In the genomic region with DNA sequence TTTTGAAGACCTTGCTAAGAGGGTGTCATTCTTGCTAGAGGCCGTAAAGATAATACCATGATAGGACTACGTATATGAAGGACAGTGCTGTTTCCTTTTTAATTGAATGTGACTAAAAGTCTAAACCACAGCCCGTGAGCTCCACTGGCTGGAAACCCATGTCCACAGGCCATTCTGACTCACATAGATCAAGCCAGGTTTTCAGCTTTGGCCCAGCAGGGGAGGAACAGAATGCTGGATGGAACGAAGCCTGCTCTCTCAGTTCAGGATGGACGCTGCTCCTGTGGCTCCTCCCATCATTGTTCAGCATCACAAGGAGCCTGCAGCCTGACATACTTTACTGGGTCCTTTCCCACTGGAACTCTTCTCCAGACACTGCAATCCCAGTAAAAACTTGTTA, we compare ENCODE assay signal across 12 cellular contexts. TPM values are rescaled to one million over a fixed set of nuclear protein-coding genes. Genes with fewer than 3 reads are reported as not detected.
A peak's percentile ranks its signal among the peaks of the same experiment; 100 is the strongest.
DNase-seq lines count a peak whose midpoint lies in the region; ATAC-seq, FAIRE-seq and TF ChIP-seq lines count a peak whose summit lies in the region.
"Had no signal": no experiment of that assay in that cellular context is flagged by ENCODE, and none has a peak within 500 bp of the region (broad histone marks: within the 10 kb centered on the region; RNA-seq: fewer than 3 reads in every experiment).

No MANE protein-coding gene starts in this region.

- no peak overlapping the region for H2AK5ac ChIP-seq in H1 (ENCODE audit: low read depth, low read length)

- no peaks in the 10 kb centered on the region for H4K20me1 ChIP-seq in H1 (replicated peaks in 1 of 2; ENCODE audit: control insufficient read depth in 1 of 2, insufficient read depth in 2 of 2, low read length in 2 of 2)

- no peak overlapping the region for H3K4me2 ChIP-seq in H1 (ENCODE audit: insufficient read depth in 1 of 2, low read depth in 2 of 2, low read length in 2 of 2)

- peak overlapping the region; percentile 82 for H2BK12ac ChIP-seq in H1 (ENCODE audit: low read depth, low read length)

- POLR2A ChIA-PET in H1 (lab: Charles Lee; ENCODE audit: partially characterized antibody), result interaction anchor here (1.3 kb wide), 1 partner anchor 90 kb away, joined by 5 read pairs; a partner anchor contains a TSS

- TF ChIP-seq POLR2A in H1 (IDR thresholded peaks at IDR 0.05; ENCODE audit: control extremely low read depth in 1 of 2, low read depth in 2 of 2, low read length in 2 of 2), result no peak

- no peak for TF ChIP-seq RAD21 in H1 (IDR thresholded peaks at IDR 0.05 in 1 of 2, conservative IDR thresholded peaks at IDR 0.05 in 1 of 2; ENCODE audit: low read depth in 2 of 2, low read length in 2 of 2)

- DNase-seq in Daoy (ENCODE audit: low read depth) (peak; percentile 91), LoVo (ENCODE audit: low spot score) (peak; percentile 49), H1 (ENCODE audit: low read depth in 1 of 2, low spot score in 2 of 2) (no peak), myocyte (ENCODE audit: low read depth) (peak; percentile 85), caudate nucleus (lab: John Stamatoyannopoulos, UW) (no peak), immature natural killer cell (no peak)
- DNase-seq: activated CD4-positive, alpha-beta T cell treated with anti-CD3 and anti-CD28 coated beads, Interleukin-2, amount 10 ng/mL, durations not matched to agents 7 days and 5 days; activated naive CD8-positive, alpha-beta T cell treated with anti-CD3 and anti-CD28 coated beads for 36 hours; NCI-H187 treated with DMSO at 0.1 percent for 48 hours had no signal

- no peaks in the 10 kb centered on the region for H3K27me3 ChIP-seq in H1 (replicated peaks in 1 of 4; ENCODE audit: control insufficient read depth in 3 of 4, extremely low read depth in 1 of 4, insufficient read depth in 3 of 4, low read length in 3 of 4)

- H3K4me1 Mint-ChIP-seq in immature natural killer cell, result peaks cover 11 to 20% of the 10 kb centered on the region in 2 donors

- peak overlapping the region; percentile 57; the same call in 1 of the 2 replicates for H2BK5ac ChIP-seq in H1 (ENCODE audit: low read depth, low read length)

- peaks cover 0 to 3% (median 0%) of the 10 kb centered on the region in 3 donors for H3K36me3 Mint-ChIP-seq in immature natural killer cell
- H3K36me3 Mint-ChIP-seq: stimulated activated memory B cell treated with anti-CD40 and anti-IgM and Interleukin-4, amounts not matched to agents 10 μg/mL and 1 μg/mL and 100 μg/mL, for 72 hours had no signal

- no peak overlapping the region for H3K27ac ChIP-seq in H1 (ENCODE audit: low read depth, low read length)
- no peak overlapping the region for H3K27ac ChIP-seq in caudate nucleus (ENCODE audit: low read depth, low read length)

- no peaks in the 10 kb centered on the region for H3K79me1 ChIP-seq in H1 (ENCODE audit: low read depth, low read length)

- no peak overlapping the region for H4K5ac ChIP-seq in H1 (ENCODE audit: insufficient read length, low read depth, low read length)

- no peak overlapping the region for H3K56ac ChIP-seq in H1 (replicated peaks; ENCODE audit: insufficient read length, low read depth, low read length)

- peaks cover 0 to 3% (median 0%) of the 10 kb centered on the region in 6 donors for H3K9me3 Mint-ChIP-seq in immature natural killer cell
- H3K9me3 Mint-ChIP-seq: activated naive CD8-positive, alpha-beta T cell treated with anti-CD3 and anti-CD28 coated beads for 36 hours; stimulated activated memory B cell treated with anti-CD40 and anti-IgM and Interleukin-4, amounts not matched to agents 10 μg/mL and 1 μg/mL and 100 μg/mL, for 72 hours had no signal

- no peak overlapping the region for H3K9ac ChIP-seq in H1 (replicated peaks in 1 of 4; ENCODE audit: extremely low read depth in 1 of 4, low read depth in 3 of 4, low read length in 3 of 4)

- H3K23ac ChIP-seq in H1 (ENCODE audit: insufficient read length), result no peak overlapping the region

- CTCF ChIA-PET in H1 (lab: Charles Lee; ENCODE audit: partially characterized antibody), result interaction anchor here (0.8 to 1.6 kb wide), 6 partner anchors 11 to 80 kb away, joined by 3 to 6 read pairs (median 3); no protein-coding TSS in a partner anchor

- peak overlapping the region; percentile 5; the same call in 1 of the 2 replicates for H2BK15ac ChIP-seq in H1 (ENCODE audit: low read length)

- peak overlapping the region; percentile 73; the same call in 1 of the 2 replicates for H2BK20ac ChIP-seq in H1 (ENCODE audit: low read length)

- H3K4me3 Mint-ChIP-seq in immature natural killer cell, result no peak overlapping the region
- H3K4me3 Mint-ChIP-seq: activated CD4-positive, alpha-beta T cell treated with anti-CD3 and anti-CD28 coated beads, Interleukin-2, amount 10 ng/mL, durations not matched to agents 7 days and 5 days; activated naive CD8-positive, alpha-beta T cell treated with anti-CD3 and anti-CD28 coated beads for 36 hours; stimulated activated memory B cell treated with anti-CD40 and anti-IgM and Interleukin-4, amounts not matched to agents 10 μg/mL and 1 μg/mL and 100 μg/mL, for 72 hours had no signal

- peak; percentile 69 for FAIRE-seq in H1 (lab: Jason Lieb, UNC)

- TF ChIP-seq EP300 in H1 (IDR thresholded peaks at IDR 0.05; ENCODE audit: borderline replicate concordance in 1 of 2, low read depth in 2 of 2, low read length in 2 of 2), result no peak

- peak overlapping the region; percentile 25; the same call in 1 of the 2 replicates for H3K18ac ChIP-seq in H1 (ENCODE audit: extremely low read depth, low read length)

- no peak overlapping the region for H3K14ac ChIP-seq in H1 (ENCODE audit: insufficient read length)

- H2BK120ac ChIP-seq in H1 (replicated peaks; ENCODE audit: low read depth, low read length), result no peak overlapping the region

- no peak overlapping the region for H2AFZ ChIP-seq in H1 (ENCODE audit: low read length)

- peaks cover 4 to 26% (median 19%) of the 10 kb centered on the region in 4 experiments for H3K4me1 ChIP-seq in H1 (replicated peaks in 1 of 4; ENCODE audit: control insufficient read depth in 3 of 4, insufficient read depth in 4 of 4, low read length in 3 of 4)

- no peak overlapping the region for H3K27ac Mint-ChIP-seq in immature natural killer cell
- H3K27ac Mint-ChIP-seq: activated CD4-positive, alpha-beta T cell treated with anti-CD3 and anti-CD28 coated beads, Interleukin-2, amount 10 ng/mL, durations not matched to agents 7 days and 5 days; activated naive CD8-positive, alpha-beta T cell treated with anti-CD3 and anti-CD28 coated beads for 36 hours; stimulated activated memory B cell treated with anti-CD40 and anti-IgM and Interleukin-4, amounts not matched to agents 10 μg/mL and 1 μg/mL and 100 μg/mL, for 72 hours had no signal

- no peaks in the 10 kb centered on the region for H3K79me2 ChIP-seq in H1 (ENCODE audit: control insufficient read depth in 1 of 2, insufficient read depth in 2 of 2, low read length in 2 of 2)

- H3K9me3 ChIP-seq in H1 (ENCODE audit: insufficient read depth in 2 of 2, low read depth in 1 of 2, low read length in 1 of 2), result peaks cover 0 to 2% of the 10 kb centered on the region in 2 experiments; a peak in 1 of 4 replicates

- H4K91ac ChIP-seq in H1 (replicated peaks; ENCODE audit: insufficient read length, low read length), result no peak overlapping the region

- H4K8ac ChIP-seq in H1 (ENCODE audit: extremely low read depth, insufficient read depth, low read length), result no peak overlapping the region

- H3K4me3 ChIP-seq in H1 (ENCODE audit: extremely low read depth in 1 of 4, insufficient read depth in 2 of 4, low read depth in 3 of 4, low read length in 4 of 4), result no peak overlapping the region

- peaks cover 4 to 16% (median 5%) of the 10 kb centered on the region in 3 donors for H3K27me3 Mint-ChIP-seq in immature natural killer cell (ENCODE audit: low read depth in 3 of 3)
- H3K27me3 Mint-ChIP-seq: activated naive CD8-positive, alpha-beta T cell treated with anti-CD3 and anti-CD28 coated beads for 36 hours; stimulated activated memory B cell treated with anti-CD40 and anti-IgM and Interleukin-4, amounts not matched to agents 10 μg/mL and 1 μg/mL and 100 μg/mL, for 72 hours had no signal

- 93% methylated on average over 5 of the region's 5 CpGs; no CpG with 5 or more reads in 1 of the 2 experiments for WGBS in H1 (ENCODE audit: extremely low coverage in 1 of 2, insufficient coverage in 1 of 2, insufficient read length in 1 of 2, insufficient replicate concordance in 2 of 2, low coverage in 1 of 2, low lambda C conversion rate in 2 of 2, missing lambda C conversion rate in 1 of 2), 2 experiments

- H3K23me2 ChIP-seq in H1 (ENCODE audit: low read depth, low read length), result no peaks in the 10 kb centered on the region

- no peak for TF ChIP-seq CTCF in H1 (IDR thresholded peaks at IDR 0.05; ENCODE audit: control extremely low read depth in 1 of 3, insufficient read depth in 1 of 3, low read depth in 1 of 3, low read length in 3 of 3)

- ATAC-seq in HG02840 (IDR thresholded peaks at IDR 0.05; ENCODE audit: low FRiP score, unreplicated experiment), result no peak
- no peak for ATAC-seq in GM21737 (IDR thresholded peaks at IDR 0.05; ENCODE audit: unreplicated experiment)
- ATAC-seq: stimulated activated memory B cell treated with anti-CD40 and anti-IgM and Interleukin-4, amounts not matched to agents 10 μg/mL and 1 μg/mL and 100 μg/mL, for 72 hours had no signal

- H3K36me3 ChIP-seq in H1 (ENCODE audit: control insufficient read depth in 2 of 4, insufficient read depth in 4 of 4, low read length in 3 of 4), result no peaks in the 10 kb centered on the region

- no peak overlapping the region for H3K4ac ChIP-seq in H1 (replicated peaks; ENCODE audit: insufficient read length, low read depth, low read length)

TF ChIP-seq in H1, 55 proteins besides CTCF, POLR2A, EP300 and RAD21:
- TF ChIP-seq ZNF274 (IDR thresholded peaks at IDR 0.05; ENCODE audit: borderline replicate concordance, extremely low read depth, low read length) (no peak), EGR1 (IDR thresholded peaks at IDR 0.05; ENCODE audit: borderline replicate concordance, low read depth, low read length) (no peak), SAP30 (IDR thresholded peaks at IDR 0.05; ENCODE audit: insufficient read depth, insufficient replicate concordance, low read length) (no peak)

RNA-seq across cellular contexts. Expression of a gene that starts 47.6 kb away (rescaled TPM):
- 2.9 and 3.5 TPM in 2 replicates for total RNA-seq in Daoy (2014; rRNA removed; shearing (Covaris generic))
- total RNA-seq in H1 (2021; fragmentation: NEBNext Ultra II Directional; extraction: Animal tissue kit (Norgen Biotek cat#: 25700)), result 0.38 and 0.41 TPM in 2 replicates
- polyA plus RNA-seq in H1 (2011; rRNA removed), result 0.09 and 0.13 TPM in 2 replicates
- 0.31 TPM for polyA plus RNA-seq in H1 (2011; cell fraction: cytosol; rRNA removed)
- 0.19 TPM for polyA plus RNA-seq in H1 (2011; cell fraction: nucleus; rRNA removed)
- 0.15 to 0.65 TPM (median 0.39 TPM) in 4 replicates for polyA plus RNA-seq in H1 (2012, experiment 1 of 2)
- polyA plus RNA-seq in H1 (2012, experiment 2 of 2), result not detected
- 0.12 TPM for polyA plus RNA-seq in H1 (2013, experiment 1 of 2)
- 0.28 TPM for polyA plus RNA-seq in H1 (2013, experiment 2 of 2)
- 0.49 and 0.54 TPM in 2 replicates for polyA minus RNA-seq in H1 (2011; rRNA and poly(A)+ RNA removed)
- 1.6 TPM for polyA minus RNA-seq in H1 (2011; cell fraction: cytosol; rRNA and poly(A)+ RNA removed)
- 1.3 TPM for polyA minus RNA-seq in H1 (2011; cell fraction: nucleus; rRNA and poly(A)+ RNA removed)
- total RNA-seq in myocyte, result 40.8 and 43.7 TPM in 2 replicates
- polyA plus RNA-seq in myocyte (2012), result 24.2 TPM
- under 1 TPM in 1 of 3 donors, not detected in 2; 0.07 TPM for polyA plus RNA-seq in immature natural killer cell
- total RNA-seq: activated CD4-positive, alpha-beta T cell treated with anti-CD3 and anti-CD28 coated beads, Interleukin-2, amount 10 ng/mL, durations not matched to agents 7 days and 5 days had no signal

Comparison
In these comparisons a context has a peak if more than half of its experiments do, and no peak if none do; other contexts are left out.
1. DNase-seq: peak in Daoy (single experiment), LoVo (single experiment) and myocyte (single experiment); none in H1 (0 of 2), caudate nucleus (0 of 61) and immature natural killer cell (0 of 3).